Comparison of ENCODE assay signal across 8 cellular contexts in genomic region chrX:153333821-153334653, GRCh38. TPM values are rescaled to one million over a fixed set of nuclear protein-coding genes. Genes with fewer than 3 reads are reported as not detected.
DNase-seq lines count a peak whose midpoint lies in the region; ATAC-seq and TF ChIP-seq lines count a peak whose summit lies in the region.

Gene ZNF275, plus strand, starts transcription at chrX:153334153. Its CDS starts 2,527 bp downstream, at chrX:153336680.

- no peaks in the 10 kb centered on the region for H3K9me3 ChIP-seq in left ventricle myocardium inferior (replicated peaks)
- H3K9me3 ChIP-seq in prostate gland = no peaks in the 10 kb centered on the region
- H3K9me3 ChIP-seq in upper lobe of right lung = no peaks in the 10 kb centered on the region

- H3K36me3 Mint-ChIP-seq in T-helper 1 cell treated with Interleukin-12 subunit alpha and Interleukin-12 subunit beta and Interleukin-4 antibody, amounts not matched to agents 30 μg/mL and 1 μg/mL, for 36 hours (ENCODE audit: low read depth) = peaks cover 24% of the 10 kb centered on the region

- ATAC-seq in HG02623 (IDR thresholded peaks at IDR 0.05; ENCODE audit: unreplicated experiment) (peak; percentile 85), upper lobe of right lung (peak; percentile 100)

- peak within 1 kb of the TSS; percentile 93 for H3K4me3 Mint-ChIP-seq in T-helper 1 cell treated with Interleukin-12 subunit alpha and Interleukin-12 subunit beta and Interleukin-4 antibody, amounts not matched to agents 30 μg/mL and 1 μg/mL, for 36 hours

- peak within 1 kb of the TSS; percentile 59 for H3K27ac ChIP-seq in left ventricle myocardium inferior (replicated peaks)
- H3K27ac ChIP-seq in prostate gland = peak within 1 kb of the TSS in 1 of 2 donors; percentile 35
- H3K27ac ChIP-seq in upper lobe of right lung = peak within 1 kb of the TSS; percentile 51

- no peaks in the 10 kb centered on the region for H3K9me3 Mint-ChIP-seq in T-helper 1 cell treated with Interleukin-12 subunit alpha and Interleukin-12 subunit beta and Interleukin-4 antibody, amounts not matched to agents 30 μg/mL and 1 μg/mL, for 36 hours

- WGBS in prostate gland = under 1% methylated on average over 59 of the region's 86 CpGs

- peak; percentile 56 for TF ChIP-seq POLR2A in prostate gland (IDR thresholded peaks at IDR 0.05)

- peaks cover 37% of the 10 kb centered on the region for H3K4me1 Mint-ChIP-seq in T-helper 1 cell treated with Interleukin-12 subunit alpha and Interleukin-12 subunit beta and Interleukin-4 antibody, amounts not matched to agents 30 μg/mL and 1 μg/mL, for 36 hours (ENCODE audit: low read depth)

- peaks cover 4% of the 10 kb centered on the region for H3K4me1 ChIP-seq in left ventricle myocardium inferior
- no peaks in the 10 kb centered on the region for H3K4me1 ChIP-seq in prostate gland (replicated peaks)
- H3K4me1 ChIP-seq in upper lobe of right lung = no peaks in the 10 kb centered on the region

- H3K27ac Mint-ChIP-seq in T-helper 1 cell treated with Interleukin-12 subunit alpha and Interleukin-12 subunit beta and Interleukin-4 antibody, amounts not matched to agents 30 μg/mL and 1 μg/mL, for 36 hours = peak within 1 kb of the TSS; percentile 69

- H3K36me3 ChIP-seq in left ventricle myocardium inferior = no peaks in the 10 kb centered on the region
- H3K36me3 ChIP-seq in prostate gland = no peaks in the 10 kb centered on the region
- H3K36me3 ChIP-seq in upper lobe of right lung = no peaks in the 10 kb centered on the region

- peak; percentile 88 for DNase-seq in NCI-H1105 (lab: John Stamatoyannopoulos, UW)
- DNase-seq in amniotic epithelial cell (ENCODE audit: low read depth) = peak; percentile 65
- peak; percentile 81 for DNase-seq in left ventricle myocardium inferior
- DNase-seq in prostate gland (ENCODE audit: low spot score) = peak; percentile 59
- peak; percentile 89 for DNase-seq in upper lobe of right lung

- no peak for TF ChIP-seq CTCF in GM12875 (IDR thresholded peaks at IDR 0.05; ENCODE audit: borderline replicate concordance, insufficient read depth, low read depth, low read length)
- no peak for TF ChIP-seq CTCF in left ventricle myocardium inferior (IDR thresholded peaks at IDR 0.05; ENCODE audit: borderline replicate concordance)
- no peak for TF ChIP-seq CTCF in prostate gland (IDR thresholded peaks at IDR 0.05)
- no peak for TF ChIP-seq CTCF in upper lobe of right lung (IDR thresholded peaks at IDR 0.05)

- H3K27me3 Mint-ChIP-seq in T-helper 1 cell treated with Interleukin-12 subunit alpha and Interleukin-12 subunit beta and Interleukin-4 antibody, amounts not matched to agents 30 μg/mL and 1 μg/mL, for 36 hours (ENCODE audit: low read depth) = peaks cover 7% of the 10 kb centered on the region

- H3K4me3 ChIP-seq in GM12875 (ENCODE audit: low read depth, low read length) = peak within 1 kb of the TSS; percentile 78
- peak within 1 kb of the TSS; percentile 73 for H3K4me3 ChIP-seq in left ventricle myocardium inferior
- peak within 1 kb of the TSS; percentile 56 to 58 for H3K4me3 ChIP-seq in prostate gland
- H3K4me3 ChIP-seq in upper lobe of right lung = peak within 1 kb of the TSS; percentile 59

- intact Hi-C loops in left ventricle myocardium inferior (cut with micrococcal nuclease) = no loop called here
- intact Hi-C loops in prostate gland (cut with DNase I) = no loop called here
- intact Hi-C loops in upper lobe of right lung (cut with DNase I) = no loop called here

- H3K27me3 ChIP-seq in left ventricle myocardium inferior (ENCODE audit: low read depth) (no peaks in the 10 kb centered on the region), prostate gland (replicated peaks; ENCODE audit: insufficient read depth) (no peaks in the 10 kb centered on the region), upper lobe of right lung (no peaks in the 10 kb centered on the region)

RNA-seq across cellular contexts. Expression of gene ZNF275, which starts in this region (rescaled TPM):
- 6.4 TPM for total RNA-seq in left ventricle myocardium inferior
- 10 to 100 TPM; 16.3 to 58.6 TPM for total RNA-seq in prostate gland
- total RNA-seq in upper lobe of right lung = 9.0 TPM
